1 cellular context compared by ENCODE assay signal in genomic region chr10:130282492-130283233, GRCh38.
TF ChIP-seq lines count a peak whose summit lies in the region.

No MANE protein-coding gene starts in this region.

TF ChIP-seq in liver, 16 proteins besides CTCF, POLR2A, EP300 and RAD21:
- TF ChIP-seq, protein P1, sequence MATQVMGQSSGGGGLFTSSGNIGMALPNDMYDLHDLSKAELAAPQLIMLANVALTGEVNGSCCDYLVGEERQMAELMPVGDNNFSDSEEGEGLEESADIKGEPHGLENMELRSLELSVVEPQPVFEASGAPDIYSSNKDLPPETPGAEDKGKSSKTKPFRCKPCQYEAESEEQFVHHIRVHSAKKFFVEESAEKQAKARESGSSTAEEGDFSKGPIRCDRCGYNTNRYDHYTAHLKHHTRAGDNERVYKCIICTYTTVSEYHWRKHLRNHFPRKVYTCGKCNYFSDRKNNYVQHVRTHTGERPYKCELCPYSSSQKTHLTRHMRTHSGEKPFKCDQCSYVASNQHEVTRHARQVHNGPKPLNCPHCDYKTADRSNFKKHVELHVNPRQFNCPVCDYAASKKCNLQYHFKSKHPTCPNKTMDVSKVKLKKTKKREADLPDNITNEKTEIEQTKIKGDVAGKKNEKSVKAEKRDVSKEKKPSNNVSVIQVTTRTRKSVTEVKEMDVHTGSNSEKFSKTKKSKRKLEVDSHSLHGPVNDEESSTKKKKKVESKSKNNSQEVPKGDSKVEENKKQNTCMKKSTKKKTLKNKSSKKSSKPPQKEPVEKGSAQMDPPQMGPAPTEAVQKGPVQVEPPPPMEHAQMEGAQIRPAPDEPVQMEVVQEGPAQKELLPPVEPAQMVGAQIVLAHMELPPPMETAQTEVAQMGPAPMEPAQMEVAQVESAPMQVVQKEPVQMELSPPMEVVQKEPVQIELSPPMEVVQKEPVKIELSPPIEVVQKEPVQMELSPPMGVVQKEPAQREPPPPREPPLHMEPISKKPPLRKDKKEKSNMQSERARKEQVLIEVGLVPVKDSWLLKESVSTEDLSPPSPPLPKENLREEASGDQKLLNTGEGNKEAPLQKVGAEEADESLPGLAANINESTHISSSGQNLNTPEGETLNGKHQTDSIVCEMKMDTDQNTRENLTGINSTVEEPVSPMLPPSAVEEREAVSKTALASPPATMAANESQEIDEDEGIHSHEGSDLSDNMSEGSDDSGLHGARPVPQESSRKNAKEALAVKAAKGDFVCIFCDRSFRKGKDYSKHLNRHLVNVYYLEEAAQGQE (IDR thresholded peaks at IDR 0.05): no peak
- TF ChIP-seq HNF4A (conservative IDR thresholded peaks at IDR 0.05) (no peak), NR2F2 (IDR thresholded peaks at IDR 0.05) (no peak), RXRA (IDR thresholded peaks at IDR 0.05) (no peak), GABPA (IDR thresholded peaks at IDR 0.05 in 1 of 2, conservative IDR thresholded peaks at IDR 0.05 in 1 of 2) (no peak)
